ENCODE assay signal across 26 cellular contexts in genomic region chr11:74905326-74905725, GRCh38. TPM values are rescaled to one million over a fixed set of nuclear protein-coding genes. Genes with fewer than 3 reads are reported as not detected.
DNase-seq lines count a peak whose midpoint lies in the region; ATAC-seq and TF ChIP-seq lines count a peak whose summit lies in the region.
"Had no signal": no experiment of that assay in that cellular context is flagged by ENCODE, and none has a peak within 500 bp of the region (broad histone marks: within the 10 kb centered on the region; RNA-seq: fewer than 3 reads in every experiment).

No MANE protein-coding gene starts in this region.

- H3K27me3 ChIP-seq in Panc1 (ENCODE audit: control insufficient read depth, insufficient read depth, low read length) (no peaks in the 10 kb centered on the region), esophagus squamous epithelium (no peaks in the 10 kb centered on the region)
- H3K27me3 ChIP-seq: left lung, stomach, tibial artery had no signal

- intact Hi-C loops in activated CD8-positive, alpha-beta T cell treated with anti-CD3 and anti-CD28 coated beads for 36 hours (cut with micrococcal nuclease): no loop called here
- intact Hi-C loops in Panc1 (cut with micrococcal nuclease; ENCODE audit: unreplicated experiment): no loop called here
- intact Hi-C loops in esophagus squamous epithelium (cut with DNase I): no loop called here

- H3K27me3 Mint-ChIP-seq in activated CD8-positive, alpha-beta T cell treated with anti-CD3 and anti-CD28 coated beads, Interleukin-2, amount 10 ng/mL, durations not matched to agents 7 days and 5 days (ENCODE audit: low read depth): no peaks in the 10 kb centered on the region
- H3K27me3 Mint-ChIP-seq in activated CD8-positive, alpha-beta T cell treated with anti-CD3 and anti-CD28 coated beads for 36 hours: no peaks in the 10 kb centered on the region
- peaks cover 2% of the 10 kb centered on the region for H3K27me3 Mint-ChIP-seq in endothelial cell (ENCODE audit: unreplicated experiment)
- H3K27me3 Mint-ChIP-seq: naive B cell had no signal

- H3K27ac ChIP-seq in Panc1 (ENCODE audit: low read length): no peak overlapping the region
- H3K27ac ChIP-seq in mesodermal cell (ENCODE audit: low read depth, low read length, severe bottlenecking): peak overlapping the region; percentile 45
- no peak overlapping the region for H3K27ac ChIP-seq in esophagus squamous epithelium
- H3K27ac ChIP-seq: KMS-11, RWPE1, stomach, tibial artery had no signal

- peaks cover 45% of the 10 kb centered on the region for H3K36me3 Mint-ChIP-seq in activated CD8-positive, alpha-beta T cell treated with anti-CD3 and anti-CD28 coated beads, Interleukin-2, amount 10 ng/mL, durations not matched to agents 7 days and 5 days (ENCODE audit: low read depth)
- H3K36me3 Mint-ChIP-seq in activated CD8-positive, alpha-beta T cell treated with anti-CD3 and anti-CD28 coated beads for 36 hours (ENCODE audit: low read depth): peaks cover 34% of the 10 kb centered on the region
- H3K36me3 Mint-ChIP-seq in endothelial cell (ENCODE audit: low read depth, unreplicated experiment): peaks cover 34% of the 10 kb centered on the region

- POLR2A ChIA-PET in activated CD8-positive, alpha-beta T cell treated with anti-CD3 and anti-CD28 coated beads, Interleukin-2, amount 10 ng/mL, durations not matched to agents 7 days and 5 days (lab: Charles Lee): no interaction called here
- POLR2A ChIA-PET in activated CD8-positive, alpha-beta T cell treated with anti-CD3 and anti-CD28 coated beads for 36 hours (lab: Charles Lee): interaction anchor here (0.6 kb wide), 1 partner anchor 323 kb away, joined by 4 read pairs; no protein-coding TSS in a partner anchor
- POLR2A ChIA-PET in Panc1 (lab: Charles Lee): no interaction called here

- H3K4me1 Mint-ChIP-seq in activated CD8-positive, alpha-beta T cell treated with anti-CD3 and anti-CD28 coated beads, Interleukin-2, amount 10 ng/mL, durations not matched to agents 7 days and 5 days (ENCODE audit: low read depth): peaks cover 4% of the 10 kb centered on the region
- peaks cover 4% of the 10 kb centered on the region for H3K4me1 Mint-ChIP-seq in activated CD8-positive, alpha-beta T cell treated with anti-CD3 and anti-CD28 coated beads for 36 hours (ENCODE audit: low read depth)
- peaks cover 16% of the 10 kb centered on the region for H3K4me1 Mint-ChIP-seq in endothelial cell (ENCODE audit: unreplicated experiment)
- H3K4me1 Mint-ChIP-seq: H9, mesothelial cell of epicardium had no signal

- TF ChIP-seq POLR2A in GM18505 (IDR thresholded peaks at IDR 0.05; ENCODE audit: borderline replicate concordance, extremely low read depth, insufficient read depth, insufficient read length): no peak
- TF ChIP-seq POLR2A in esophagus squamous epithelium (IDR thresholded peaks at IDR 0.05): no peak

- peaks cover 2% of the 10 kb centered on the region; the same call in 1 of the 2 replicates for H3K36me3 ChIP-seq in Panc1 (ENCODE audit: control insufficient read depth, insufficient read depth, low read length)
- peaks cover 49% of the 10 kb centered on the region for H3K36me3 ChIP-seq in mesodermal cell (ENCODE audit: control insufficient read depth, insufficient read depth, low read length)
- H3K36me3 ChIP-seq in esophagus squamous epithelium: peaks cover 0 to 80% (median 0%) of the 10 kb centered on the region in 3 donors

- H3K4me3 ChIP-seq in Panc1 (ENCODE audit: low read depth in 2 of 2, low read length in 2 of 2): no peak overlapping the region
- no peak overlapping the region for H3K4me3 ChIP-seq in mesodermal cell (ENCODE audit: extremely low read depth, insufficient read depth, low read length, poor library complexity, severe bottlenecking)
- no peak overlapping the region for H3K4me3 ChIP-seq in esophagus squamous epithelium
- H3K4me3 ChIP-seq: left lung, skin epidermis, stomach, tibial artery had no signal

- WGBS in mesodermal cell (ENCODE audit: insufficient coverage in 2 of 2), 2 experiments: 92% methylated on average over 2 of the region's 3 CpGs; no CpG with 5 or more reads in 1 of the 2 experiments
- WGBS in esophagus squamous epithelium, 2 donors: 53 to 73% methylated on average over 3 of the region's 3 CpGs

- CTCF ChIA-PET in activated CD8-positive, alpha-beta T cell treated with anti-CD3 and anti-CD28 coated beads, Interleukin-2, amount 10 ng/mL, durations not matched to agents 7 days and 5 days (lab: Charles Lee): interaction anchor here (1.2 to 1.7 kb wide), 2 partner anchors 21 to 24 kb away, joined by 3 to 4 read pairs; no protein-coding TSS in a partner anchor
- CTCF ChIA-PET in activated CD8-positive, alpha-beta T cell treated with anti-CD3 and anti-CD28 coated beads for 36 hours (lab: Charles Lee): interaction anchor here (0.8 to 1.2 kb wide), 5 partner anchors 10 to 300 kb away, joined by 3 to 9 read pairs (median 3); no protein-coding TSS in a partner anchor
- CTCF ChIA-PET in Panc1 (lab: Charles Lee): no interaction called here

- H3K9me3 ChIP-seq in Panc1 (ENCODE audit: control insufficient read depth, insufficient read depth, low read depth, low read length) (peaks cover 7% of the 10 kb centered on the region; the same call in 1 of the 2 replicates), mesodermal cell (ENCODE audit: control insufficient read depth, low read length) (peaks cover 15% of the 10 kb centered on the region), esophagus squamous epithelium (peaks cover 0 to 21% (median 5%) of the 10 kb centered on the region in 3 donors)

- DNase-seq in activated CD8-positive, alpha-beta T cell treated with anti-CD3 and anti-CD28 coated beads, Interleukin-2, amount 10 ng/mL, durations not matched to agents 7 days and 5 days: no peak
- no peak for DNase-seq in activated CD8-positive, alpha-beta T cell treated with anti-CD3 and anti-CD28 coated beads for 36 hours
- DNase-seq in Panc1 (ENCODE audit: low read depth, low spot score) (no peak), endothelial cell (ENCODE audit: low spot score) (peak; percentile 15), esophagus squamous epithelium (lab: John Stamatoyannopoulos, UW) (no peak)
- DNase-seq: 8988T; activated naive CD4-positive, alpha-beta T cell treated with anti-CD3 and anti-CD28 coated beads for 36 hours; activated T-cell treated with anti-CD3 and anti-CD28 coated beads, Interleukin-2, amount 50 U/mL, for 4 hours; anterior cingulate cortex; H9; left lung; naive B cell; NCI-H1436; NCI-H2107; NCI-H748 treated with DMSO at 0.1 percent for 48 hours; SK-N-SH; stomach; T-helper 2 cell; tibial artery had no signal

- no peak for TF ChIP-seq CTCF in activated CD8-positive, alpha-beta T cell treated with anti-CD3 and anti-CD28 coated beads for 36 hours (IDR thresholded peaks at IDR 0.05)
- TF ChIP-seq CTCF in Panc1 (IDR thresholded peaks at IDR 0.05): no peak
- no peak for TF ChIP-seq CTCF in endothelial cell (IDR thresholded peaks at IDR 0.05; ENCODE audit: unreplicated experiment)
- no peak for TF ChIP-seq CTCF in esophagus squamous epithelium (IDR thresholded peaks at IDR 0.05)

- in situ Hi-C loops in Panc1 (cut with HindIII; ENCODE audit: low pct_unique_long_range_greater_than_20kb, low sequenced_read_pairs): loop anchor here (25.0 kb wide), 1 partner anchor 307 kb away; no protein-coding TSS in a partner anchor

- BruUV-seq in Panc1 (replicated peaks; lab: Mats Ljungman, UMichigan): TSS peak; percentile 12

- peaks cover 13% of the 10 kb centered on the region for H3K9me3 Mint-ChIP-seq in activated CD8-positive, alpha-beta T cell treated with anti-CD3 and anti-CD28 coated beads, Interleukin-2, amount 10 ng/mL, durations not matched to agents 7 days and 5 days (ENCODE audit: insufficient read depth)
- peaks cover 12% of the 10 kb centered on the region for H3K9me3 Mint-ChIP-seq in activated CD8-positive, alpha-beta T cell treated with anti-CD3 and anti-CD28 coated beads for 36 hours
- no peaks in the 10 kb centered on the region for H3K9me3 Mint-ChIP-seq in endothelial cell (ENCODE audit: unreplicated experiment)

- H3K4me1 ChIP-seq in Panc1 (ENCODE audit: control insufficient read depth, insufficient read depth, low read length): no peaks in the 10 kb centered on the region
- no peaks in the 10 kb centered on the region for H3K4me1 ChIP-seq in mesodermal cell (ENCODE audit: control insufficient read depth, insufficient read depth, low read length, poor library complexity, severe bottlenecking)
- peaks cover 0 to 3% (median 0%) of the 10 kb centered on the region in 3 donors for H3K4me1 ChIP-seq in esophagus squamous epithelium
- H3K4me1 ChIP-seq: left lung, tibial artery had no signal

- ATAC-seq in activated CD8-positive, alpha-beta T cell treated with anti-CD3 and anti-CD28 coated beads, Interleukin-2, amount 10 ng/mL, durations not matched to agents 7 days and 5 days: no peak
- ATAC-seq in activated CD8-positive, alpha-beta T cell treated with anti-CD3 and anti-CD28 coated beads for 36 hours: no peak
- ATAC-seq in Panc1: no peak
- no peak for ATAC-seq in HG03521 (IDR thresholded peaks at IDR 0.05; ENCODE audit: unreplicated experiment)
- no peak for ATAC-seq in GM18505 (IDR thresholded peaks at IDR 0.05; ENCODE audit: unreplicated experiment)
- ATAC-seq: activated T-cell treated with anti-CD3 and anti-CD28 coated beads, Interleukin-2, amount 50 U/mL, for 4 hours; left lung had no signal

- H3K4me3 Mint-ChIP-seq in activated CD8-positive, alpha-beta T cell treated with anti-CD3 and anti-CD28 coated beads, Interleukin-2, amount 10 ng/mL, durations not matched to agents 7 days and 5 days: no peak overlapping the region
- H3K4me3 Mint-ChIP-seq in activated CD8-positive, alpha-beta T cell treated with anti-CD3 and anti-CD28 coated beads for 36 hours: no peak overlapping the region
- no peak overlapping the region for H3K4me3 Mint-ChIP-seq in endothelial cell (ENCODE audit: unreplicated experiment)
- H3K4me3 Mint-ChIP-seq: activated naive CD4-positive, alpha-beta T cell treated with anti-CD3 and anti-CD28 coated beads for 36 hours; activated T-cell treated with anti-CD3 and anti-CD28 coated beads, Interleukin-2, amount 50 U/mL, for 4 hours; H9; mesothelial cell of epicardium; naive B cell had no signal

- H3K27ac Mint-ChIP-seq in activated CD8-positive, alpha-beta T cell treated with anti-CD3 and anti-CD28 coated beads, Interleukin-2, amount 10 ng/mL, durations not matched to agents 7 days and 5 days: peak overlapping the region; percentile 10
- no peak overlapping the region for H3K27ac Mint-ChIP-seq in activated CD8-positive, alpha-beta T cell treated with anti-CD3 and anti-CD28 coated beads for 36 hours
- peak overlapping the region; percentile 98 for H3K27ac Mint-ChIP-seq in endothelial cell (ENCODE audit: unreplicated experiment)
- H3K27ac Mint-ChIP-seq: activated naive CD4-positive, alpha-beta T cell treated with anti-CD3 and anti-CD28 coated beads for 36 hours; H9; mesothelial cell of epicardium had no signal

RNA-seq across cellular contexts. Expression of gene XRRA1, which starts 43.6 kb away (rescaled TPM):
- total RNA-seq in activated CD8-positive, alpha-beta T cell treated with anti-CD3 and anti-CD28 coated beads, Interleukin-2, amount 10 ng/mL, durations not matched to agents 7 days and 5 days: 10 to 100 TPM; 16.6 to 19.0 TPM
- 10 to 100 TPM; 19.0 to 19.3 TPM for total RNA-seq in activated CD8-positive, alpha-beta T cell treated with anti-CD3 and anti-CD28 coated beads for 36 hours
- total RNA-seq in Panc1 (2021; ENCODE audit: unreplicated experiment): 34.1 TPM
- polyA plus RNA-seq in Panc1 (2012; ENCODE audit: insufficient read length): 24.9 TPM
- total RNA-seq in endothelial cell (ENCODE audit: unreplicated experiment): 8.0 TPM
- 7.7 TPM for polyA plus RNA-seq in mesodermal cell (2013, experiment 1 of 2)
- 8.3 TPM for polyA plus RNA-seq in mesodermal cell (2013, experiment 2 of 2)
- 10 to 100 TPM in 2 of 4 donors, 1 to 10 TPM in 1, under 1 TPM in 1; 0.45 to 19.5 (median 9.1) TPM for total RNA-seq in esophagus squamous epithelium

RNA-seq across cellular contexts. Expression of gene SPCS2, which starts 43.7 kb away (rescaled TPM):
- 100 to 1,000 TPM; 149 to 156 TPM for total RNA-seq in activated CD8-positive, alpha-beta T cell treated with anti-CD3 and anti-CD28 coated beads, Interleukin-2, amount 10 ng/mL, durations not matched to agents 7 days and 5 days
- total RNA-seq in activated CD8-positive, alpha-beta T cell treated with anti-CD3 and anti-CD28 coated beads for 36 hours: 100 to 1,000 TPM in 1 of 2 experiments, 10 to 100 TPM in 1; 99.3 to 117 TPM
- total RNA-seq in Panc1 (2021; ENCODE audit: unreplicated experiment) (242 TPM), endothelial cell (ENCODE audit: unreplicated experiment) (130 TPM), esophagus squamous epithelium (10 to 100 TPM; 40.7 to 62.8 (median 53.6) TPM)
- polyA plus RNA-seq in Panc1 (2012; ENCODE audit: insufficient read length): 399 TPM
- 149 TPM for polyA plus RNA-seq in mesodermal cell (2013, experiment 1 of 2)
- polyA plus RNA-seq in mesodermal cell (2013, experiment 2 of 2): 162 TPM
